Comparison of ENCODE assay signal across 27 cellular contexts in genomic region chr22:44700456-44700855, GRCh38. TPM values are rescaled to one million over a fixed set of nuclear protein-coding genes. Genes with fewer than 3 reads are reported as not detected.
DNase-seq lines count a peak whose midpoint lies in the region; ATAC-seq, FAIRE-seq and TF ChIP-seq lines count a peak whose summit lies in the region.
"Had no signal": no experiment of that assay in that cellular context is flagged by ENCODE, and none has a peak within 500 bp of the region (broad histone marks: within the 10 kb centered on the region; RNA-seq: fewer than 3 reads in every experiment).

No MANE protein-coding gene starts in this region.

- peaks cover 9% of the 10 kb centered on the region; the same call in 1 of the 2 replicates for H3K23me2 ChIP-seq in H1 (ENCODE audit: low read depth, low read length)

- no peaks in the 10 kb centered on the region for H3F3A ChIP-seq in PC-3 (ENCODE audit: low read length, unreplicated experiment)

- ATAC-seq in natural killer cell (no peak), HG02973 (IDR thresholded peaks at IDR 0.05; ENCODE audit: unreplicated experiment) (no peak), PC-3 (no peak)
- no peak for ATAC-seq in natural killer cell treated with Interleukin-12 subunit alpha and Interleukin-12 subunit beta and Interleukin-15 and Interleukin-18, amount 100 ng/mL, for 72 hours
- ATAC-seq in naive thymus-derived CD8-positive, alpha-beta T cell = no peak
- ATAC-seq: GM23338, K562 had no signal

- H2BK120ac ChIP-seq in H1 (replicated peaks; ENCODE audit: low read depth, low read length) = no peak overlapping the region

- no peak overlapping the region for H3K27ac Mint-ChIP-seq in natural killer cell
- no peak overlapping the region for H3K27ac Mint-ChIP-seq in natural killer cell treated with Interleukin-12 subunit alpha and Interleukin-12 subunit beta and Interleukin-15 and Interleukin-18, amount 100 ng/mL, for 72 hours
- H3K27ac Mint-ChIP-seq in naive thymus-derived CD8-positive, alpha-beta T cell = peak overlapping the region in 8 of 10 donors; percentile 15 to 77 (median 50)
- H3K27ac Mint-ChIP-seq: GM23338 had no signal

- H3K9ac ChIP-seq in H1 (replicated peaks in 1 of 4; ENCODE audit: extremely low read depth in 1 of 4, low read depth in 3 of 4, low read length in 3 of 4) (no peak overlapping the region), PC-3 (ENCODE audit: low read length) (no peak overlapping the region)

- H3K4me2 ChIP-seq in H1 (ENCODE audit: insufficient read depth in 1 of 2, low read depth in 2 of 2, low read length in 2 of 2) (no peak overlapping the region), PC-3 (ENCODE audit: low read length) (no peak overlapping the region)
- H3K4me2 ChIP-seq: GM23338 had no signal

- no peak overlapping the region for H3K27ac ChIP-seq in H1 (ENCODE audit: low read depth, low read length)
- H3K27ac ChIP-seq in vagina = peak overlapping the region; percentile 95
- H3K27ac ChIP-seq in PC-3 (ENCODE audit: low read length) = no peak overlapping the region
- H3K27ac ChIP-seq: 22Rv1, SJCRH30 had no signal

- H3K79me2 ChIP-seq in H1 (ENCODE audit: control insufficient read depth in 1 of 2, insufficient read depth in 2 of 2, low read length in 2 of 2) (peaks cover 0 to 2% of the 10 kb centered on the region in 2 experiments; a peak in 1 of 4 replicates), PC-3 (ENCODE audit: low read length) (peaks cover 14% of the 10 kb centered on the region)

- no peak overlapping the region for H3K18ac ChIP-seq in H1 (ENCODE audit: extremely low read depth, low read length)

- H3K23ac ChIP-seq in H1 (ENCODE audit: insufficient read length) = no peak overlapping the region

- H3K4me1 ChIP-seq in H1 (replicated peaks in 1 of 4; ENCODE audit: control insufficient read depth in 3 of 4, insufficient read depth in 4 of 4, low read length in 3 of 4) = peaks cover 0 to 24% (median 14%) of the 10 kb centered on the region in 4 experiments; a peak in 6 of 7 replicates
- H3K4me1 ChIP-seq in vagina = peaks cover 67% of the 10 kb centered on the region
- H3K4me1 ChIP-seq in PC-3 (ENCODE audit: insufficient read depth, low read length) = peaks cover 6% of the 10 kb centered on the region; the same call in 1 of the 2 replicates

- intact Hi-C loops in natural killer cell (cut with micrococcal nuclease) = no loop called here
- intact Hi-C loops in vagina (cut with DNase I) = no loop called here
- intact Hi-C loops in PC-3 (cut with micrococcal nuclease) = no loop called here

- no peaks in the 10 kb centered on the region for H3K79me1 ChIP-seq in H1 (ENCODE audit: low read depth, low read length)

- H3K4ac ChIP-seq in H1 (replicated peaks; ENCODE audit: insufficient read length, low read depth, low read length) = no peak overlapping the region

- TF ChIP-seq CTCF in natural killer cell (IDR thresholded peaks at IDR 0.05) (no peak), H1 (IDR thresholded peaks at IDR 0.05; ENCODE audit: control extremely low read depth in 1 of 3, insufficient read depth in 1 of 3, low read depth in 1 of 3, low read length in 3 of 3) (no peak), vagina (IDR thresholded peaks at IDR 0.05) (no peak), PC-3 (conservative IDR thresholded peaks at IDR 0.05; ENCODE audit: low read depth, low read length) (no peak)

- no peak for TF ChIP-seq RAD21 in H1 (IDR thresholded peaks at IDR 0.05 in 1 of 2, conservative IDR thresholded peaks at IDR 0.05 in 1 of 2; ENCODE audit: low read depth in 2 of 2, low read length in 2 of 2)

- peaks cover 45 to 55% of the 10 kb centered on the region in 2 donors for H3K4me1 Mint-ChIP-seq in natural killer cell
- H3K4me1 Mint-ChIP-seq in natural killer cell treated with Interleukin-12 subunit alpha and Interleukin-12 subunit beta and Interleukin-15 and Interleukin-18, amount 100 ng/mL, for 72 hours (ENCODE audit: low read depth in 2 of 2) = peaks cover 15 to 24% of the 10 kb centered on the region in 2 donors
- H3K4me1 Mint-ChIP-seq in naive thymus-derived CD8-positive, alpha-beta T cell = peaks cover 8 to 49% (median 36%) of the 10 kb centered on the region in 4 donors

- CTCF ChIA-PET in H1 (lab: Charles Lee; ENCODE audit: partially characterized antibody) = interaction anchor here (1.5 to 1.6 kb wide), 2 partner anchors 16 to 35 kb away, joined by 4 to 9 read pairs; no protein-coding TSS in a partner anchor
- CTCF ChIA-PET in PC-3 (lab: Charles Lee) = no interaction called here

- H3K36me3 Mint-ChIP-seq in natural killer cell = no peaks in the 10 kb centered on the region
- no peaks in the 10 kb centered on the region for H3K36me3 Mint-ChIP-seq in natural killer cell treated with Interleukin-12 subunit alpha and Interleukin-12 subunit beta and Interleukin-15 and Interleukin-18, amount 100 ng/mL, for 72 hours
- H3K36me3 Mint-ChIP-seq in naive thymus-derived CD8-positive, alpha-beta T cell = peaks cover 0 to 3% (median 0%) of the 10 kb centered on the region in 3 donors
- H3K36me3 Mint-ChIP-seq: CD14-positive monocyte had no signal

- BruUV-seq in PC-3 (replicated peaks; lab: Mats Ljungman, UMichigan) = no TSS peak

- TF ChIP-seq EP300 in H1 (IDR thresholded peaks at IDR 0.05; ENCODE audit: borderline replicate concordance in 1 of 2, low read depth in 2 of 2, low read length in 2 of 2) = no peak

- H3K56ac ChIP-seq in H1 (replicated peaks; ENCODE audit: insufficient read length, low read depth, low read length) = no peak overlapping the region

- H3K4me3 Mint-ChIP-seq in natural killer cell = peak overlapping the region; percentile 13
- H3K4me3 Mint-ChIP-seq in natural killer cell treated with Interleukin-12 subunit alpha and Interleukin-12 subunit beta and Interleukin-15 and Interleukin-18, amount 100 ng/mL, for 72 hours = no peak overlapping the region
- peak overlapping the region in 3 of 10 donors; percentile 40 to 47 (median 42) for H3K4me3 Mint-ChIP-seq in naive thymus-derived CD8-positive, alpha-beta T cell
- H3K4me3 Mint-ChIP-seq: CD14-positive monocyte had no signal

- H3K9me3 ChIP-seq in H1 (ENCODE audit: insufficient read depth in 2 of 2, low read depth in 1 of 2, low read length in 1 of 2) = no peaks in the 10 kb centered on the region
- no peaks in the 10 kb centered on the region for H3K9me3 ChIP-seq in vagina
- H3K9me3 ChIP-seq in PC-3 (ENCODE audit: low read length) = no peaks in the 10 kb centered on the region
- H3K9me3 ChIP-seq: SJCRH30 had no signal

- DNase-seq in natural killer cell (no peak), H1 (ENCODE audit: low read depth in 1 of 2, low spot score in 2 of 2) (no peak), vagina (ENCODE audit: extremely low spot score in 2 of 2) (no peak), PC-3 (no peak), SW 1271 (lab: John Stamatoyannopoulos, UW) (no peak)
- no peak for DNase-seq in natural killer cell treated with Interleukin-12 subunit alpha and Interleukin-12 subunit beta and Interleukin-15 and Interleukin-18, amount 100 ng/mL, for 72 hours (ENCODE audit: low spot score)
- no peak for DNase-seq in naive thymus-derived CD8-positive, alpha-beta T cell
- DNase-seq: AML-193, COR-L47, DMS79, HCEC 1CT, MV-4-11, NCI-H1105 treated with DMSO at 0.1 percent for 48 hours, NCI-H1694, NCI-H2081, NCI-H2171, NCI-H345, NCI-H524 treated with DMSO at 0.1 percent for 48 hours, NCI-H82, SJCRH30 had no signal

- no peak overlapping the region for H2BK5ac ChIP-seq in H1 (ENCODE audit: low read depth, low read length)

- H2BK15ac ChIP-seq in H1 (ENCODE audit: low read length) = peak overlapping the region; percentile 88; the same call in 1 of the 2 replicates

- H3K36me3 ChIP-seq in H1 (ENCODE audit: control insufficient read depth in 2 of 4, insufficient read depth in 4 of 4, low read length in 3 of 4) (no peaks in the 10 kb centered on the region), vagina (no peaks in the 10 kb centered on the region), PC-3 (ENCODE audit: low read depth, low read length) (no peaks in the 10 kb centered on the region)

- no peak overlapping the region for H4K8ac ChIP-seq in H1 (ENCODE audit: extremely low read depth, insufficient read depth, low read length)

- 0 out of 2 replicates have a peak overlapping the region, but pooled peaks have one; percentile 65 for H2AK5ac ChIP-seq in H1 (ENCODE audit: low read depth, low read length)

- peaks cover 0 to 28% (median 19%) of the 10 kb centered on the region in 4 experiments; a peak in 6 of 7 replicates for H3K27me3 ChIP-seq in H1 (replicated peaks in 1 of 4; ENCODE audit: control insufficient read depth in 3 of 4, extremely low read depth in 1 of 4, insufficient read depth in 3 of 4, low read length in 3 of 4)
- no peaks in the 10 kb centered on the region for H3K27me3 ChIP-seq in vagina
- no peaks in the 10 kb centered on the region for H3K27me3 ChIP-seq in PC-3 (ENCODE audit: low read length)
- H3K27me3 ChIP-seq: SJCRH30 had no signal

- H2BK20ac ChIP-seq in H1 (ENCODE audit: low read length) = no peak overlapping the region

- FAIRE-seq in H1 (lab: Jason Lieb, UNC) = no peak
- FAIRE-seq: K562, RCC 7860 had no signal

- H3K14ac ChIP-seq in H1 (ENCODE audit: insufficient read length) = no peak overlapping the region

- H3K9me3 Mint-ChIP-seq in natural killer cell = no peaks in the 10 kb centered on the region
- H3K9me3 Mint-ChIP-seq in natural killer cell treated with Interleukin-12 subunit alpha and Interleukin-12 subunit beta and Interleukin-15 and Interleukin-18, amount 100 ng/mL, for 72 hours = no peaks in the 10 kb centered on the region
- H3K9me3 Mint-ChIP-seq in naive thymus-derived CD8-positive, alpha-beta T cell = no peaks in the 10 kb centered on the region
- H3K9me3 Mint-ChIP-seq: GM23338 had no signal

- no peak overlapping the region for H4K5ac ChIP-seq in H1 (ENCODE audit: insufficient read length, low read depth, low read length)

- H3K4me3 ChIP-seq in H1 (ENCODE audit: extremely low read depth in 1 of 4, insufficient read depth in 2 of 4, low read depth in 3 of 4, low read length in 4 of 4) (no peak overlapping the region), vagina (no peak overlapping the region), PC-3 (ENCODE audit: low read length) (no peak overlapping the region)
- H3K4me3 ChIP-seq: GM23338, K562, SJCRH30 had no signal

- POLR2A ChIA-PET in H1 (lab: Charles Lee; ENCODE audit: partially characterized antibody) = no interaction called here
- POLR2A ChIA-PET in naive thymus-derived CD8-positive, alpha-beta T cell (lab: Charles Lee) = interaction anchor here (1.2 kb wide), 1 partner anchor 9 kb away, joined by 4 read pairs; no protein-coding TSS in a partner anchor
- POLR2A ChIA-PET in PC-3 (lab: Charles Lee; ENCODE audit: unreplicated experiment) = no interaction called here

- TF ChIP-seq POLR2A in H1 (IDR thresholded peaks at IDR 0.05; ENCODE audit: control extremely low read depth in 1 of 2, low read depth in 2 of 2, low read length in 2 of 2) (no peak), vagina (IDR thresholded peaks at IDR 0.05) (no peak)

- H2BK12ac ChIP-seq in H1 (ENCODE audit: low read depth, low read length) = no peak overlapping the region

- H4K91ac ChIP-seq in H1 (replicated peaks; ENCODE audit: insufficient read length, low read length) = no peak overlapping the region

- H2AFZ ChIP-seq in H1 (ENCODE audit: low read length) = no peak overlapping the region
- H2AFZ ChIP-seq in PC-3 (ENCODE audit: low read length) = no peak overlapping the region
- H2AFZ ChIP-seq: GM23338 had no signal

- 94% methylated on average over 6 of the region's 6 CpGs; no CpG with 5 or more reads in 1 of the 2 experiments for WGBS in H1 (ENCODE audit: extremely low coverage in 1 of 2, insufficient coverage in 1 of 2, insufficient read length in 1 of 2, insufficient replicate concordance in 2 of 2, low coverage in 1 of 2, low lambda C conversion rate in 2 of 2, missing lambda C conversion rate in 1 of 2), 2 experiments

- no peaks in the 10 kb centered on the region for H3K9me2 ChIP-seq in PC-3 (replicated peaks; ENCODE audit: low read length)

- H4K20me1 ChIP-seq in H1 (replicated peaks in 1 of 2; ENCODE audit: control insufficient read depth in 1 of 2, insufficient read depth in 2 of 2, low read length in 2 of 2) = peaks cover 4 to 17% of the 10 kb centered on the region in 2 experiments
- H4K20me1 ChIP-seq in PC-3 (ENCODE audit: low read length) = peaks cover 3% of the 10 kb centered on the region; the same call in 1 of the 2 replicates

- no peaks in the 10 kb centered on the region for H3K27me3 Mint-ChIP-seq in natural killer cell (ENCODE audit: low read depth in 2 of 2)
- H3K27me3 Mint-ChIP-seq in natural killer cell treated with Interleukin-12 subunit alpha and Interleukin-12 subunit beta and Interleukin-15 and Interleukin-18, amount 100 ng/mL, for 72 hours = no peaks in the 10 kb centered on the region
- no peaks in the 10 kb centered on the region for H3K27me3 Mint-ChIP-seq in naive thymus-derived CD8-positive, alpha-beta T cell

RNA-seq across cellular contexts. Expression of gene PRR5, which starts 1.5 kb away (rescaled TPM):
- total RNA-seq in natural killer cell (100 to 1,000 TPM in 1 of 3 donors, 10 to 100 TPM in 2; 92.6 to 133 (median 93.4) TPM), vagina (36.8 TPM), PC-3 (2014; rRNA removed) (14.5 and 21.8 TPM in 2 replicates)
- total RNA-seq in natural killer cell treated with Interleukin-12 subunit alpha and Interleukin-12 subunit beta and Interleukin-15 and Interleukin-18, amount 100 ng/mL, for 72 hours = 10 to 100 TPM; 15.7 to 29.2 TPM
- total RNA-seq in H1 (2021; fragmentation: NEBNext Ultra II Directional; extraction: Animal tissue kit (Norgen Biotek cat#: 25700)) = 15.7 and 16.5 TPM in 2 replicates
- 25.7 and 36.1 TPM in 2 replicates for polyA plus RNA-seq in H1 (2011; rRNA removed)
- polyA plus RNA-seq in H1 (2011; cell fraction: cytosol; rRNA removed) = 21.7 TPM
- 26.9 TPM for polyA plus RNA-seq in H1 (2011; cell fraction: nucleus; rRNA removed)
- polyA plus RNA-seq in H1 (2012, experiment 1 of 2) = 13.6 to 16.9 TPM (median 16.1 TPM) in 4 replicates
- 15.9 TPM for polyA plus RNA-seq in H1 (2012, experiment 2 of 2)
- polyA plus RNA-seq in H1 (2013, experiment 1 of 2) = 8.9 TPM
- 9.8 TPM for polyA plus RNA-seq in H1 (2013, experiment 2 of 2)
- 13.3 and 16.3 TPM in 2 replicates for polyA minus RNA-seq in H1 (2011; rRNA and poly(A)+ RNA removed)
- 15.0 TPM for polyA minus RNA-seq in H1 (2011; cell fraction: cytosol; rRNA and poly(A)+ RNA removed)
- polyA minus RNA-seq in H1 (2011; cell fraction: nucleus; rRNA and poly(A)+ RNA removed) = 17.1 TPM
- 10 to 100 TPM; 85.3 to 86.3 TPM for total RNA-seq in naive thymus-derived CD8-positive, alpha-beta T cell
- polyA plus RNA-seq in naive thymus-derived CD8-positive, alpha-beta T cell = 100 to 1,000 TPM in 1 of 3 donors, 10 to 100 TPM in 2; 75.2 to 107 (median 83.3) TPM

RNA-seq across cellular contexts. Expression of gene ARHGAP8, which starts 51.9 kb away (rescaled TPM):
- total RNA-seq in natural killer cell = 10 to 100 TPM; 23.6 to 32.6 (median 26.5) TPM
- 1 to 10 TPM in 1 of 2 donors, under 1 TPM in 1; 0.64 to 2.3 TPM for total RNA-seq in natural killer cell treated with Interleukin-12 subunit alpha and Interleukin-12 subunit beta and Interleukin-15 and Interleukin-18, amount 100 ng/mL, for 72 hours
- 47.7 and 48.7 TPM in 2 replicates for total RNA-seq in H1 (2021; fragmentation: NEBNext Ultra II Directional; extraction: Animal tissue kit (Norgen Biotek cat#: 25700))
- 35.6 and 55.2 TPM in 2 replicates for polyA plus RNA-seq in H1 (2011; rRNA removed)
- polyA plus RNA-seq in H1 (2011; cell fraction: cytosol; rRNA removed) = 40.7 TPM
- polyA plus RNA-seq in H1 (2011; cell fraction: nucleus; rRNA removed) = 71.9 TPM
- polyA plus RNA-seq in H1 (2012, experiment 1 of 2) = 29.6 to 36.8 TPM (median 35.4 TPM) in 4 replicates
- polyA plus RNA-seq in H1 (2012, experiment 2 of 2) = 25.3 TPM
- polyA plus RNA-seq in H1 (2013, experiment 1 of 2) = 28.1 TPM
- 27.7 TPM for polyA plus RNA-seq in H1 (2013, experiment 2 of 2)
- 28.4 and 34.7 TPM in 2 replicates for polyA minus RNA-seq in H1 (2011; rRNA and poly(A)+ RNA removed)
- polyA minus RNA-seq in H1 (2011; cell fraction: cytosol; rRNA and poly(A)+ RNA removed) = 22.0 TPM
- 33.7 TPM for polyA minus RNA-seq in H1 (2011; cell fraction: nucleus; rRNA and poly(A)+ RNA removed)
- total RNA-seq in naive thymus-derived CD8-positive, alpha-beta T cell = 1 to 10 TPM; 2.5 to 4.8 TPM
- polyA plus RNA-seq in naive thymus-derived CD8-positive, alpha-beta T cell = under 1 TPM in 1 of 3 donors, not detected in 2; 0.19 TPM
- 9.3 TPM for total RNA-seq in vagina
- 29.4 and 30.9 TPM in 2 replicates for total RNA-seq in PC-3 (2014; rRNA removed)
- total RNA-seq: OCI-LY7 had no signal
- polyA plus RNA-seq: CD14-positive monocyte had no signal

Comparison
In these comparisons a context has a peak if more than half of its experiments do, and no peak if none do; other contexts are left out.
1. H3K27ac Mint-ChIP-seq: peak in naive thymus-derived CD8-positive, alpha-beta T cell (8 of 10); none in natural killer cell (0 of 2) and natural killer cell treated with Interleukin-12 subunit alpha and Interleukin-12 subunit beta and Interleukin-15 and Interleukin-18, amount 100 ng/mL, for 72 hours (0 of 2).